Comparison of ENCODE assay signal across 8 cellular contexts in the genomic region with DNA sequence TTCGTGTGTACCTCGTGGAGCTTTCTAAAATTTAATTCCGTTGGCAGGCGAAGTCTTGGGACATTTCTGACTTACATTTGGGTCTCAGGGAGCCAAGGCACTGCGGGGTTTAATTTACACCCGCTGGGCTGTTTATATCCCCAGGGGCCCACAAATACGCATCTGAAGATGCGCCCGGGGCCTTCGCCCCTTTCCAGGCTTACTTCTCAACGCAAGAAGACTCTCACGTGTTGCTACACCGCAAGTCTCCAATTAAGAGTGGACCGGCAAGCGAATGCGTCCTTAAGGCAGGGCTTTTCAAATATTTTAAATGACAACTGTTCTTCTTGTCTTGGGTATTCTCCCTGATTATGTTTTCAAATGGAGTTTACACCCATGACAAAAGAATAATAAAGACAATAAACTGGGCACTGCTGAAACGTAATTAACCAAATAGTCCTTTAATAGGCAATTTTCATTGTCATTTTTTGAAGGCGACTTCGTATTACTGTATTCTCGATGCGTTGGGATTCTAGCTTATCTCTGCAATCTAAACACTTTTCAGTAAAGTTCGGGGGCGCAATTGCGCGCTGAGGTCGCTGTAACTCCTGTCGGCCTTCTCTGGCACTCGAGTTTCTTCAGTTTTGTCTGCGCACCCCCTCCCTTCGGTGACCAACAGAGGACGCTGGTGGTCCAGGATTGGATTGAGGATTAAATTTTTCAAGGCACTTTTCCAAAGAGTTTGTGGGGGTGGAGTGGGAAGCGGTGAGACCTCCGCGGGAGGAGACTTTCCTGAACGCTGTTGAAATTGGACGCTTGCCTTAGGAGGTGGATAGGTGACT. TPM values are rescaled to one million over a fixed set of nuclear protein-coding genes. Genes with fewer than 3 reads are reported as not detected.
DNase-seq lines count a peak whose midpoint lies in the region; ATAC-seq and TF ChIP-seq lines count a peak whose summit lies in the region.

No MANE protein-coding gene starts in this region.

- H3K27me3 Mint-ChIP-seq in stimulated activated memory B cell treated with anti-CD40 and anti-IgM and Interleukin-4, amounts not matched to agents 10 μg/mL and 1 μg/mL and 100 μg/mL, for 72 hours, result peaks cover 63% of the 10 kb centered on the region

- peak; percentile 39 for DNase-seq in activated CD4-positive, alpha-beta T cell treated with anti-CD3 and anti-CD28 coated beads for 48 hours
- DNase-seq in activated CD4-positive, alpha-beta T cell treated with anti-CD3 and anti-CD28 coated beads, Interleukin-2, amount 50 U/mL, for 4 hours, result no peak
- DNase-seq in NCI-H1930 (lab: John Stamatoyannopoulos, UW) (peak; percentile 23 to 25), astrocyte of the spinal cord (ENCODE audit: low read depth, low spot score) (peak; percentile 83), smooth muscle cell (lab: John Stamatoyannopoulos, UW; ENCODE audit: unreplicated experiment) (peak; percentile 48)

- no peaks in the 10 kb centered on the region for H3K36me3 Mint-ChIP-seq in stimulated activated memory B cell treated with anti-CD40 and anti-IgM and Interleukin-4, amounts not matched to agents 10 μg/mL and 1 μg/mL and 100 μg/mL, for 72 hours

- TF ChIP-seq CTCF in astrocyte of the spinal cord (IDR thresholded peaks at IDR 0.05; ENCODE audit: low read depth, low read length) (peak; percentile 99), smooth muscle cell (IDR thresholded peaks at IDR 0.05; ENCODE audit: borderline replicate concordance, insufficient read depth, poor library complexity, severe bottlenecking) (peak; percentile 99)

- no peak overlapping the region for H3K4me3 Mint-ChIP-seq in stimulated activated memory B cell treated with anti-CD40 and anti-IgM and Interleukin-4, amounts not matched to agents 10 μg/mL and 1 μg/mL and 100 μg/mL, for 72 hours

- no peak for ATAC-seq in HG03097 (IDR thresholded peaks at IDR 0.05; ENCODE audit: low FRiP score, unreplicated experiment)
- no peak for ATAC-seq in stimulated activated memory B cell treated with anti-CD40 and anti-IgM and Interleukin-4, amounts not matched to agents 10 μg/mL and 1 μg/mL and 100 μg/mL, for 72 hours

- H3K9ac ChIP-seq in smooth muscle cell (ENCODE audit: low read depth), result peak overlapping the region; percentile 14

- peaks cover 41% of the 10 kb centered on the region for H3F3A ChIP-seq in smooth muscle cell (ENCODE audit: low read depth)

- 2% methylated on average over 36 of the region's 36 CpGs for WGBS in smooth muscle cell (ENCODE audit: low lambda C conversion rate)

- no peaks in the 10 kb centered on the region for H3K36me3 ChIP-seq in smooth muscle cell (ENCODE audit: low read depth)

- H3K9me3 ChIP-seq in iPS-18c (ENCODE audit: control insufficient read depth, insufficient read depth, low read length) (no peaks in the 10 kb centered on the region), smooth muscle cell (replicated peaks; ENCODE audit: low read depth) (no peaks in the 10 kb centered on the region)

- H4K20me1 ChIP-seq in smooth muscle cell (ENCODE audit: low read depth), result peaks cover 38% of the 10 kb centered on the region

- H3K9me3 Mint-ChIP-seq in stimulated activated memory B cell treated with anti-CD40 and anti-IgM and Interleukin-4, amounts not matched to agents 10 μg/mL and 1 μg/mL and 100 μg/mL, for 72 hours, result no peaks in the 10 kb centered on the region

- H3K79me2 ChIP-seq in smooth muscle cell (ENCODE audit: low read depth), result peaks cover 25% of the 10 kb centered on the region

- H2AFZ ChIP-seq in smooth muscle cell (ENCODE audit: low read depth), result peak overlapping the region; percentile 89

- peak overlapping the region; percentile 95 for H3K4me2 ChIP-seq in smooth muscle cell

- peak overlapping the region; percentile 95 for H3K27ac ChIP-seq in smooth muscle cell (ENCODE audit: low read depth)

- H3K4me3 ChIP-seq in astrocyte of the spinal cord (ENCODE audit: low read depth, low read length) (peak overlapping the region; percentile 50), iPS-18c (ENCODE audit: insufficient read depth, low read depth, low read length) (peak overlapping the region; percentile 71), smooth muscle cell (peak overlapping the region; percentile 70)

- H3K4me1 ChIP-seq in smooth muscle cell (ENCODE audit: low read depth), result peaks cover 23% of the 10 kb centered on the region

- H3K27ac Mint-ChIP-seq in stimulated activated memory B cell treated with anti-CD40 and anti-IgM and Interleukin-4, amounts not matched to agents 10 μg/mL and 1 μg/mL and 100 μg/mL, for 72 hours, result no peak overlapping the region

- H3K27me3 ChIP-seq in smooth muscle cell (ENCODE audit: low read depth), result no peaks in the 10 kb centered on the region

- in situ Hi-C loops in astrocyte of the spinal cord (cut with HindIII; ENCODE audit: low sequenced_read_pairs), result no loop called here

- peaks cover 28% of the 10 kb centered on the region for H3K4me1 Mint-ChIP-seq in stimulated activated memory B cell treated with anti-CD40 and anti-IgM and Interleukin-4, amounts not matched to agents 10 μg/mL and 1 μg/mL and 100 μg/mL, for 72 hours

RNA-seq across cellular contexts. Expression of a gene that starts 0.8 kb away (rescaled TPM):
- 4,025 and 5,098 TPM in 2 replicates for total RNA-seq in smooth muscle cell
- polyA plus RNA-seq in smooth muscle cell, result 1,776 and 1,956 TPM in 2 replicates

RNA-seq across cellular contexts. Expression of a gene that starts 33.6 kb away (rescaled TPM):
- not detected in 2 replicates for total RNA-seq in smooth muscle cell
- polyA plus RNA-seq in smooth muscle cell, result 0.31 TPM in 1 of 2 replicates, not detected in the other

RNA-seq across cellular contexts. Expression of a gene that starts 49.0 kb away (rescaled TPM):
- total RNA-seq in smooth muscle cell, result not detected in 2 replicates
- not detected in 2 replicates for polyA plus RNA-seq in smooth muscle cell

Comparison
In these comparisons a context has a peak if more than half of its experiments do, and no peak if none do; other contexts are left out.
1. DNase-seq: peak in activated CD4-positive, alpha-beta T cell treated with anti-CD3 and anti-CD28 coated beads for 48 hours (single experiment), NCI-H1930 (2 of 2), astrocyte of the spinal cord (single experiment) and smooth muscle cell (single experiment); none in activated CD4-positive, alpha-beta T cell treated with anti-CD3 and anti-CD28 coated beads, Interleukin-2, amount 50 U/mL, for 4 hours (0 of 2).
2. Peak in every context shown above with its lines, with median percentiles within 50 percentile points of each other: H3K4me3 ChIP-seq.